22 cellular contexts compared by ENCODE assay signal in genomic region chr4:37946503-37947179, GRCh38. TPM values are rescaled to one million over a fixed set of nuclear protein-coding genes. Genes with fewer than 3 reads are reported as not detected.
DNase-seq lines count a peak whose midpoint lies in the region; ATAC-seq and TF ChIP-seq lines count a peak whose summit lies in the region.
"Had no signal": no experiment of that assay in that cellular context is flagged by ENCODE, and none has a peak within 500 bp of the region (broad histone marks: within the 10 kb centered on the region; RNA-seq: fewer than 3 reads in every experiment).

No MANE protein-coding gene starts in this region.

- H3K4me1 ChIP-seq in adrenal gland (replicated peaks in 1 of 2) (peaks cover 10 to 13% of the 10 kb centered on the region in 2 donors), mucosa of descending colon (ENCODE audit: low read depth) (peaks cover under 1% of the 10 kb centered on the region), upper lobe of left lung (peaks cover 0 to 7% (median 6%) of the 10 kb centered on the region in 4 donors)
- H3K4me1 ChIP-seq: breast epithelium had no signal

- H3K27me3 ChIP-seq in adrenal gland (no peaks in the 10 kb centered on the region), upper lobe of left lung (no peaks in the 10 kb centered on the region)
- H3K27me3 ChIP-seq: breast epithelium had no signal

- WGBS in adrenal gland, 4 donors: 73 to 79% (median 76%) methylated on average over 10 of the region's 10 CpGs
- whole genome bisulfite sequencing in upper lobe of left lung, 2 donors: 74 to 79% methylated on average over 10 of the region's 10 CpGs

- H3K27ac Mint-ChIP-seq in activated naive CD4-positive, alpha-beta T cell treated with anti-CD3 and anti-CD28 coated beads, Interleukin-2, amount 50 U/mL, for 24 hours: peak overlapping the region; percentile 20
- no peak overlapping the region for H3K27ac Mint-ChIP-seq in activated naive CD4-positive, alpha-beta T cell treated with anti-CD3 and anti-CD28 coated beads, Interleukin-2, amount 50 U/mL, for 72 hours
- no peak overlapping the region for H3K27ac Mint-ChIP-seq in activated T-helper 17 cell treated with anti-CD3 and anti-CD28 coated beads, Interleukin-2, amount 50 U/mL, for 72 hours
- H3K27ac Mint-ChIP-seq: activated naive CD4-positive, alpha-beta T cell treated with anti-CD3 and anti-CD28 coated beads for 36 hours had no signal

- H3K4me3 ChIP-seq in adrenal gland (no peak overlapping the region), mucosa of descending colon (no peak overlapping the region), upper lobe of left lung (no peak overlapping the region)
- H3K4me3 ChIP-seq: breast epithelium, K562 had no signal

- no peak overlapping the region for H3K4me3 Mint-ChIP-seq in activated naive CD4-positive, alpha-beta T cell treated with anti-CD3 and anti-CD28 coated beads, Interleukin-2, amount 50 U/mL, for 24 hours
- no peak overlapping the region for H3K4me3 Mint-ChIP-seq in activated T-helper 17 cell treated with anti-CD3 and anti-CD28 coated beads, Interleukin-2, amount 50 U/mL, for 72 hours
- H3K4me3 Mint-ChIP-seq: activated naive CD4-positive, alpha-beta T cell treated with anti-CD3 and anti-CD28 coated beads for 36 hours; CD4-positive, alpha-beta memory T cell had no signal

- peaks cover 50% of the 10 kb centered on the region for H3K4me1 Mint-ChIP-seq in activated naive CD4-positive, alpha-beta T cell treated with anti-CD3 and anti-CD28 coated beads, Interleukin-2, amount 50 U/mL, for 24 hours
- peaks cover 8% of the 10 kb centered on the region for H3K4me1 Mint-ChIP-seq in activated T-helper 17 cell treated with anti-CD3 and anti-CD28 coated beads, Interleukin-2, amount 50 U/mL, for 72 hours

- no peaks in the 10 kb centered on the region for H3K9me3 Mint-ChIP-seq in activated naive CD4-positive, alpha-beta T cell treated with anti-CD3 and anti-CD28 coated beads, Interleukin-2, amount 50 U/mL, for 24 hours
- peaks cover 0 to under 1% of the 10 kb centered on the region in 2 donors for H3K9me3 Mint-ChIP-seq in activated naive CD4-positive, alpha-beta T cell treated with anti-CD3 and anti-CD28 coated beads, Interleukin-2, amount 50 U/mL, for 72 hours
- H3K9me3 Mint-ChIP-seq in activated T-helper 17 cell treated with anti-CD3 and anti-CD28 coated beads, Interleukin-2, amount 50 U/mL, for 72 hours: no peaks in the 10 kb centered on the region
- H3K9me3 Mint-ChIP-seq: activated naive CD4-positive, alpha-beta T cell treated with anti-CD3 and anti-CD28 coated beads for 36 hours; CD4-positive, alpha-beta memory T cell had no signal

- no peak for ATAC-seq in activated naive CD4-positive, alpha-beta T cell treated with anti-CD3 and anti-CD28 coated beads, Interleukin-2, amount 50 U/mL, for 72 hours
- ATAC-seq in mucosa of descending colon: peak; percentile 31
- peak; percentile 61 to 82 for ATAC-seq in upper lobe of left lung (ENCODE audit: low FRiP score in 2 of 2)
- ATAC-seq in HG02763 (IDR thresholded peaks at IDR 0.05; ENCODE audit: unreplicated experiment): no peak
- ATAC-seq in activated T-helper 17 cell treated with anti-CD3 and anti-CD28 coated beads, Interleukin-2, amount 50 U/mL, for 72 hours (replicated peaks): no peak
- ATAC-seq: K562 had no signal

- H3K36me3 ChIP-seq in adrenal gland (replicated peaks in 1 of 2) (no peaks in the 10 kb centered on the region), mucosa of descending colon (ENCODE audit: low read depth) (no peaks in the 10 kb centered on the region), upper lobe of left lung (no peaks in the 10 kb centered on the region)
- H3K36me3 ChIP-seq: breast epithelium had no signal

- intact Hi-C loops in adrenal gland (cut with DNase I) (no loop called here), mucosa of descending colon (cut with DNase I, micrococcal nuclease) (no loop called here)

- peaks cover 14% of the 10 kb centered on the region for H3K36me3 Mint-ChIP-seq in activated naive CD4-positive, alpha-beta T cell treated with anti-CD3 and anti-CD28 coated beads, Interleukin-2, amount 50 U/mL, for 24 hours
- peaks cover 2 to 6% of the 10 kb centered on the region in 2 donors for H3K36me3 Mint-ChIP-seq in activated naive CD4-positive, alpha-beta T cell treated with anti-CD3 and anti-CD28 coated beads, Interleukin-2, amount 50 U/mL, for 72 hours
- peaks cover 1% of the 10 kb centered on the region for H3K36me3 Mint-ChIP-seq in activated T-helper 17 cell treated with anti-CD3 and anti-CD28 coated beads, Interleukin-2, amount 50 U/mL, for 72 hours (ENCODE audit: low read depth)

- H3K9me3 ChIP-seq in adrenal gland (replicated peaks in 1 of 3) (no peaks in the 10 kb centered on the region), mucosa of descending colon (no peaks in the 10 kb centered on the region), upper lobe of left lung (no peaks in the 10 kb centered on the region)
- H3K9me3 ChIP-seq: breast epithelium had no signal

- H3K27me3 Mint-ChIP-seq in activated naive CD4-positive, alpha-beta T cell treated with anti-CD3 and anti-CD28 coated beads, Interleukin-2, amount 50 U/mL, for 24 hours: no peaks in the 10 kb centered on the region
- H3K27me3 Mint-ChIP-seq in activated T-helper 17 cell treated with anti-CD3 and anti-CD28 coated beads, Interleukin-2, amount 50 U/mL, for 72 hours: no peaks in the 10 kb centered on the region
- H3K27me3 Mint-ChIP-seq: CD4-positive, alpha-beta memory T cell had no signal

- H3K27ac ChIP-seq in adrenal gland: peak overlapping the region in 1 of 5 donors; percentile 5
- no peak overlapping the region for H3K27ac ChIP-seq in upper lobe of left lung
- H3K27ac ChIP-seq: breast epithelium, RWPE1 had no signal

- TF ChIP-seq POLR2A in adrenal gland (IDR thresholded peaks at IDR 0.05) (no peak), upper lobe of left lung (IDR thresholded peaks at IDR 0.05) (no peak)

- no peak for DNase-seq in activated naive CD4-positive, alpha-beta T cell treated with anti-CD3 and anti-CD28 coated beads, Interleukin-2, amount 50 U/mL, for 72 hours (ENCODE audit: low spot score in 2 of 2)
- DNase-seq in adrenal gland: peak; percentile 26 to 57 (median 38)
- DNase-seq in mucosa of descending colon: peak in 1 of 3 donors; percentile 17
- DNase-seq in upper lobe of left lung: peak in 1 of 2 donors; percentile 65
- DNase-seq in NCI-H524 treated with DMSO at 0.1 percent for 48 hours (lab: John Stamatoyannopoulos, UW): no peak
- DNase-seq: 8988T; activated CD4-positive, alpha-beta T cell treated with anti-CD3 and anti-CD28 coated beads for 4 hours; activated CD8-positive, alpha-beta memory T cell treated with anti-CD3 and anti-CD28 coated beads, Interleukin-2, amount 50 U/mL, for 48 hours; activated naive CD4-positive, alpha-beta T cell treated with anti-CD3 and anti-CD28 coated beads for 36 hours; CD4-positive, alpha-beta memory T cell; effector CD8-positive, alpha-beta T cell; HCEC 1CT; NCI-H1436; NCI-H510A; T-helper 2 cell had no signal

- no peak for TF ChIP-seq CTCF in adrenal gland (IDR thresholded peaks at IDR 0.05)
- no peak for TF ChIP-seq CTCF in mucosa of descending colon (IDR thresholded peaks at IDR 0.05)
- TF ChIP-seq CTCF in upper lobe of left lung (IDR thresholded peaks at IDR 0.05): no peak

- no peak for TF ChIP-seq EP300 in upper lobe of left lung (IDR thresholded peaks at IDR 0.05)

RNA-seq across cellular contexts. Expression of gene PTTG2, which starts 13.6 kb away (rescaled TPM):
- under 1 TPM; 0.59 to 0.78 TPM for total RNA-seq in activated naive CD4-positive, alpha-beta T cell treated with anti-CD3 and anti-CD28 coated beads, Interleukin-2, amount 50 U/mL, for 72 hours
- 1 to 10 TPM in 1 of 8 donors, under 1 TPM in 2, not detected in 5; 0.32 to 1.2 (median 0.34) TPM for total RNA-seq in adrenal gland
- polyA plus RNA-seq in adrenal gland: under 1 TPM in 1 of 3 donors, not detected in 2; 0.13 TPM
- total RNA-seq in mucosa of descending colon: 1 to 10 TPM in 1 of 3 donors, under 1 TPM in 1, not detected in 1; 0.77 to 2.5 TPM
- 10 to 100 TPM in 1 of 6 donors, 1 to 10 TPM in 1, under 1 TPM in 2, not detected in 2; 0.43 to 22.0 (median 0.85) TPM for total RNA-seq in upper lobe of left lung
- total RNA-seq in activated T-helper 17 cell treated with anti-CD3 and anti-CD28 coated beads, Interleukin-2, amount 50 U/mL, for 72 hours: under 1 TPM; 0.39 to 0.40 TPM
- total RNA-seq: activated naive CD4-positive, alpha-beta T cell treated with anti-CD3 and anti-CD28 coated beads for 36 hours; K562; lung microvascular endothelial cell had no signal
- polyA plus RNA-seq: CD4-positive, alpha-beta memory T cell; K562 had no signal

RNA-seq across cellular contexts. Expression of gene TBC1D1, which starts 55.8 kb away (rescaled TPM):
- total RNA-seq in activated naive CD4-positive, alpha-beta T cell treated with anti-CD3 and anti-CD28 coated beads, Interleukin-2, amount 50 U/mL, for 72 hours: 10 to 100 TPM; 47.1 to 68.6 TPM
- total RNA-seq in adrenal gland: 10 to 100 TPM; 16.3 to 77.3 (median 27.7) TPM
- polyA plus RNA-seq in adrenal gland: 10 to 100 TPM; 17.8 to 25.8 (median 23.1) TPM
- 100 to 1,000 TPM in 1 of 3 donors, 10 to 100 TPM in 2; 50.2 to 249 (median 71.6) TPM for total RNA-seq in mucosa of descending colon
- 10 to 100 TPM; 45.1 to 68.1 (median 58.0) TPM for total RNA-seq in upper lobe of left lung
- 10 to 100 TPM; 29.9 to 39.0 TPM for total RNA-seq in activated T-helper 17 cell treated with anti-CD3 and anti-CD28 coated beads, Interleukin-2, amount 50 U/mL, for 72 hours

Comparison
In these comparisons a context has a peak if more than half of its experiments do, and no peak if none do; other contexts are left out.
1. ATAC-seq: peak in mucosa of descending colon (single experiment) and upper lobe of left lung (2 of 2); none in activated naive CD4-positive, alpha-beta T cell treated with anti-CD3 and anti-CD28 coated beads, Interleukin-2, amount 50 U/mL, for 72 hours (0 of 2), HG02763 (single experiment) and activated T-helper 17 cell treated with anti-CD3 and anti-CD28 coated beads, Interleukin-2, amount 50 U/mL, for 72 hours (single experiment).
2. DNase-seq: peak in adrenal gland (7 of 7); none in activated naive CD4-positive, alpha-beta T cell treated with anti-CD3 and anti-CD28 coated beads, Interleukin-2, amount 50 U/mL, for 72 hours (0 of 2) and NCI-H524 treated with DMSO at 0.1 percent for 48 hours (single experiment).